8 cellular contexts compared by ENCODE assay signal in genomic region chr4:82360298-82361177, GRCh38.
DNase-seq lines count a peak whose midpoint lies in the region; TF ChIP-seq lines count a peak whose summit lies in the region.

No MANE protein-coding gene starts in this region.

- H3K4me3 ChIP-seq in Loucy (ENCODE audit: low read length, poor library complexity, severe bottlenecking) = peak overlapping the region; percentile 10

- peak overlapping the region; percentile 49 for H3K4me2 ChIP-seq in Loucy (ENCODE audit: low read depth, low read length, poor library complexity, severe bottlenecking)

- peaks cover 71% of the 10 kb centered on the region for H3K36me3 ChIP-seq in Loucy (ENCODE audit: insufficient read depth, low read length)

- peaks cover 47% of the 10 kb centered on the region for H3K4me1 ChIP-seq in Loucy (ENCODE audit: insufficient read depth, low read length, poor library complexity, severe bottlenecking)

- peaks cover 99% of the 10 kb centered on the region for H3K79me2 ChIP-seq in Loucy (ENCODE audit: insufficient read depth, low read length)

- peaks cover 96% of the 10 kb centered on the region for H4K20me1 ChIP-seq in Loucy (ENCODE audit: insufficient read depth, low read length, poor library complexity, severe bottlenecking)

- H3K27me3 ChIP-seq in Loucy (ENCODE audit: insufficient read depth, low read length, poor library complexity, severe bottlenecking) = no peaks in the 10 kb centered on the region

- peaks cover 12% of the 10 kb centered on the region; the same call in 1 of the 2 replicates for H3F3A ChIP-seq in Loucy (ENCODE audit: low read depth)

- DNase-seq in NCI-H510A treated with DMSO at 0.1 percent for 48 hours (lab: John Stamatoyannopoulos, UW) = peak; percentile 37
- no peak for DNase-seq in NCI-H510A (lab: John Stamatoyannopoulos, UW)
- DNase-seq in amniotic stem cell (lab: John Stamatoyannopoulos, UW) = peak; percentile 13
- peak; percentile 20 for DNase-seq in iPS-NIHi7 (ENCODE audit: extremely low spot score)
- peak; percentile 77 for DNase-seq in superior temporal gyrus (ENCODE audit: extremely low spot score)
- DNase-seq in NCI-H2171 treated with DMSO at 0.1 percent for 48 hours (lab: John Stamatoyannopoulos, UW) = no peak
- DNase-seq in GOT3 (lab: John Stamatoyannopoulos, UW) = no peak

- H3K9me3 ChIP-seq in Loucy (ENCODE audit: insufficient read depth, low read depth, low read length) = no peaks in the 10 kb centered on the region

- H3K9ac ChIP-seq in Loucy (ENCODE audit: low read depth, low read length, poor library complexity, severe bottlenecking) = no peak overlapping the region

- H3K9me2 ChIP-seq in Loucy (replicated peaks; ENCODE audit: low read depth, low read length) = no peaks in the 10 kb centered on the region

- H2AFZ ChIP-seq in Loucy (ENCODE audit: low read length) = no peak overlapping the region

- TF ChIP-seq CTCF in Loucy (conservative IDR thresholded peaks at IDR 0.05; ENCODE audit: low read length) = peak; percentile 84

Comparison
In these comparisons a context has a peak if more than half of its experiments do, and no peak if none do; other contexts are left out.
1. DNase-seq: peak in NCI-H510A treated with DMSO at 0.1 percent for 48 hours (single experiment), amniotic stem cell (single experiment), iPS-NIHi7 (single experiment) and superior temporal gyrus (single experiment); none in NCI-H510A (single experiment), NCI-H2171 treated with DMSO at 0.1 percent for 48 hours (single experiment) and GOT3 (single experiment).